Comparison of ENCODE assay signal across 34 cellular contexts in genomic region chr10:84698989-84699388, GRCh38.
"Had no signal": no experiment of that assay in that cellular context is flagged by ENCODE, and none has a peak within 500 bp of the region (broad histone marks: within the 10 kb centered on the region; RNA-seq: fewer than 3 reads in every experiment).

No MANE protein-coding gene starts in this region.

- H3K27me3 ChIP-seq: MG63 had no signal

- H3K4me3 ChIP-seq: MG63 had no signal

- DNase-seq: Karpas-422, Kasumi-1, KG1, MG63, MM.1S, MV-4-11, NCI-H1048, NCI-H1092, NCI-H1092 treated with DMSO at 0.1 percent for 48 hours, NCI-H1105, NCI-H1105 treated with DMSO at 0.1 percent for 48 hours, NCI-H1417, NCI-H1417 treated with DMSO at 0.1 percent for 48 hours, NCI-H1436, NCI-H1436 treated with DMSO at 0.1 percent for 48 hours, NCI-H146, NCI-H1694, NCI-H1694 treated with DMSO at 0.1 percent for 48 hours, NCI-H187, NCI-H187 treated with DMSO at 0.1 percent for 48 hours, NCI-H1930, NCI-H2029, NCI-H2029 treated with DMSO at 0.1 percent for 48 hours, NCI-H2081, NCI-H2081 treated with DMSO at 0.1 percent for 48 hours, NCI-H2107, NCI-H2171, NCI-H2171 treated with DMSO at 0.1 percent for 48 hours, NCI-H2227 treated with DMSO at 0.1 percent for 48 hours, NCI-H226, NCI-H345, NCI-H446, NCI-H446 treated with DMSO at 0.1 percent for 48 hours had no signal

- H3K27ac ChIP-seq: KMS-11 had no signal

- H3K36me3 ChIP-seq: MG63 had no signal

- H3K9me3 ChIP-seq: MG63 had no signal
